6 cellular contexts compared by ENCODE assay signal in the genomic region with DNA sequence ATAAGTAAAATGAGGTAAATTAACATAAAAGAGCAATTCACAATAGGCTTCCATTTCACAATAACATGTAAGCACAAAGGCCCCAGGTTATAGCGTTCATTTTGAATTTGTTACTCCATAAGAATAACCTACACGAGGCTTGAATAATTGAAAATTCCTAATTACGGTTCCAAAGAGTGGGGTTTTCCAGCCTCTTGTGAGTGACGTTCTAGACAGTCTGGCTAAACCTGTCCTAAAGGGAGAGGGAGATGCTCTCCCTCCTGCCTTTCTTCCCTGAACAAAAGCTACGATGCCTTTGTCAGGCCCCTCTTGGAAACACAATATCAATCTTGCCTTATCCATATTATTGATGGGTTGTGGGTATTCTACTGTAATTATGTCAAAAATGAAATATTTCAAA.
"Had no signal": no experiment of that assay in that cellular context is flagged by ENCODE, and none has a peak within 500 bp of the region (broad histone marks: within the 10 kb centered on the region; RNA-seq: fewer than 3 reads in every experiment).

No MANE protein-coding gene starts in this region.

- H3K4me3 ChIP-seq: K562 had no signal

- H3K9ac ChIP-seq: KMS-11 had no signal

- H3K4me2 ChIP-seq: KMS-11 had no signal

- H3K27ac ChIP-seq: HL-60, KMS-11 had no signal

- DNase-seq: IMR-90, KBM-7, KG1 had no signal
